In the genomic region with DNA sequence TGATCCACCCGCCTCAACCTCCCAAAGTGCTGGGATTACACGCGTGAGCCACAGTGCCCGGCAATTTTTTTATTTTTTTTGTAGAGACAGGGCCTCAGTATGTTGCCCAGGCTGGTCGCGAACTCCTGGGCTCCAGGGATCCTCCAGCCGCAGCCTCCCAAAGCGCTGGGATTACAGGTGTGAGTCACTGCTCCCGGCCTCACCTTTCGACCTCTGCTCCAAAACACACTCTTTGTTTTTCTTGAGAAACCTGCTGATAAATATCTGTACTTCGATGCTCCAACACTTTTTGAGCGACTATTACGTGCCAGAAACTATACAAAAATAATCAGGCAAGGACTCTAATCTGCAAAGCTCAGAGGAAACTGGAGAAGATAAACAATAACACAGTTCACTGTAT, we compare ENCODE assay signal across 8 cellular contexts. TPM values are rescaled to one million over a fixed set of nuclear protein-coding genes. Genes with fewer than 3 reads are reported as not detected.
DNase-seq lines count a peak whose midpoint lies in the region; TF ChIP-seq lines count a peak whose summit lies in the region.

No MANE protein-coding gene starts in this region.

- peak overlapping the region in 2 of 3 donors; percentile 70 to 99 for H3K4me3 ChIP-seq in liver (ENCODE audit: low read depth in 1 of 3, low read length in 3 of 3)
- peak overlapping the region in 3 of 4 donors; percentile 44 to 84 (median 75) for H3K4me3 ChIP-seq in tibial nerve

- TF ChIP-seq EP300 in tibial nerve (IDR thresholded peaks at IDR 0.05) = no peak

- peaks cover 10 to 38% (median 34%) of the 10 kb centered on the region in 4 donors for H3K4me1 ChIP-seq in liver (ENCODE audit: control insufficient read depth in 4 of 4, insufficient read depth in 4 of 4, low read length in 3 of 4)
- peaks cover 0 to 35% (median 9%) of the 10 kb centered on the region in 4 donors for H3K4me1 ChIP-seq in tibial nerve

- TF ChIP-seq RAD21 in liver (IDR thresholded peaks at IDR 0.05) = no peak

- no peaks in the 10 kb centered on the region for H3K27me3 ChIP-seq in liver (ENCODE audit: control insufficient read depth in 4 of 4, insufficient read depth in 4 of 4, low read length in 3 of 4)
- no peaks in the 10 kb centered on the region for H3K27me3 ChIP-seq in tibial nerve

- peak overlapping the region; percentile 90 to 96 for H3K9ac ChIP-seq in liver (ENCODE audit: low read depth in 1 of 2, low read length in 2 of 2)

- TF ChIP-seq POLR2A in tibial nerve (IDR thresholded peaks at IDR 0.05) = no peak

- TF ChIP-seq CTCF in liver (IDR thresholded peaks at IDR 0.05; ENCODE audit: low read depth, low read length, missing input control) = no peak
- no peak for TF ChIP-seq CTCF in tibial nerve (IDR thresholded peaks at IDR 0.05)

- WGBS in liver = 72% methylated on average over 13 of the region's 13 CpGs
- 89 to 93% methylated on average over 13 of the region's 13 CpGs for WGBS in tibial nerve, 2 donors

- CTCF ChIA-PET in activated naive CD4-positive, alpha-beta T cell treated with anti-CD3 and anti-CD28 coated beads, Interleukin-2, amount 10 ng/mL, durations not matched to agents 7 days and 5 days (lab: Charles Lee) = interaction anchor here (1.6 kb wide), 1 partner anchor 11 kb away, joined by 5 read pairs; a partner anchor contains a TSS

- H3K36me3 Mint-ChIP-seq in activated naive CD4-positive, alpha-beta T cell treated with anti-CD3 and anti-CD28 coated beads, Interleukin-2, amount 10 ng/mL, durations not matched to agents 7 days and 5 days = peaks cover 14% of the 10 kb centered on the region
- H3K36me3 Mint-ChIP-seq in activated naive CD8-positive, alpha-beta T cell = peaks cover 3% of the 10 kb centered on the region

- H3K27ac ChIP-seq in liver (ENCODE audit: low read depth in 1 of 2, low read length in 2 of 2) (no peak overlapping the region), tibial nerve (no peak overlapping the region)

- H3K4me3 Mint-ChIP-seq in activated naive CD4-positive, alpha-beta T cell treated with anti-CD3 and anti-CD28 coated beads, Interleukin-2, amount 10 ng/mL, durations not matched to agents 7 days and 5 days = peak overlapping the region; percentile 94
- peak overlapping the region; percentile 98 for H3K4me3 Mint-ChIP-seq in activated naive CD8-positive, alpha-beta T cell

- H3K36me3 ChIP-seq in liver (ENCODE audit: control insufficient read depth in 4 of 4, insufficient read depth in 3 of 4, low read depth in 1 of 4, low read length in 3 of 4) (peaks cover 5 to 12% (median 7%) of the 10 kb centered on the region in 4 donors), tibial nerve (peaks cover 0 to 40% (median 13%) of the 10 kb centered on the region in 3 donors)

- H3K9me3 Mint-ChIP-seq in activated naive CD4-positive, alpha-beta T cell treated with anti-CD3 and anti-CD28 coated beads, Interleukin-2, amount 10 ng/mL, durations not matched to agents 7 days and 5 days = no peaks in the 10 kb centered on the region
- no peaks in the 10 kb centered on the region for H3K9me3 Mint-ChIP-seq in activated naive CD8-positive, alpha-beta T cell (ENCODE audit: low read depth)

- peak overlapping the region; percentile 33 for H3K27ac Mint-ChIP-seq in activated naive CD4-positive, alpha-beta T cell treated with anti-CD3 and anti-CD28 coated beads, Interleukin-2, amount 10 ng/mL, durations not matched to agents 7 days and 5 days
- H3K27ac Mint-ChIP-seq in activated naive CD8-positive, alpha-beta T cell = peak overlapping the region; percentile 99

- no peaks in the 10 kb centered on the region for H3K27me3 Mint-ChIP-seq in activated naive CD4-positive, alpha-beta T cell treated with anti-CD3 and anti-CD28 coated beads, Interleukin-2, amount 10 ng/mL, durations not matched to agents 7 days and 5 days
- H3K27me3 Mint-ChIP-seq in activated naive CD8-positive, alpha-beta T cell = no peaks in the 10 kb centered on the region

- no peak for DNase-seq in activated naive CD4-positive, alpha-beta T cell treated with anti-CD3 and anti-CD28 coated beads, Interleukin-2, amount 10 ng/mL, durations not matched to agents 7 days and 5 days
- no peak for DNase-seq in activated naive CD4-positive, alpha-beta T cell treated with Interleukin-2 at 50 U/mL for 16 hours
- DNase-seq in tibial nerve (ENCODE audit: low spot score in 2 of 2) (no peak), retina (no peak), pons (ENCODE audit: low spot score) (no peak)
- DNase-seq in effector CD8-positive, alpha-beta T cell (lab: John Stamatoyannopoulos, UW) = no peak

- H3K9me3 ChIP-seq in liver (ENCODE audit: control insufficient read depth in 4 of 4, low read length in 3 of 4) = no peaks in the 10 kb centered on the region
- H3K9me3 ChIP-seq in tibial nerve = no peaks in the 10 kb centered on the region

- peaks cover 39% of the 10 kb centered on the region for H3K4me1 Mint-ChIP-seq in activated naive CD4-positive, alpha-beta T cell treated with anti-CD3 and anti-CD28 coated beads, Interleukin-2, amount 10 ng/mL, durations not matched to agents 7 days and 5 days
- H3K4me1 Mint-ChIP-seq in activated naive CD8-positive, alpha-beta T cell (ENCODE audit: low read depth) = peaks cover 31% of the 10 kb centered on the region

TF ChIP-seq in liver, 16 proteins besides CTCF, POLR2A, EP300 and RAD21:
- TF ChIP-seq, protein P1, sequence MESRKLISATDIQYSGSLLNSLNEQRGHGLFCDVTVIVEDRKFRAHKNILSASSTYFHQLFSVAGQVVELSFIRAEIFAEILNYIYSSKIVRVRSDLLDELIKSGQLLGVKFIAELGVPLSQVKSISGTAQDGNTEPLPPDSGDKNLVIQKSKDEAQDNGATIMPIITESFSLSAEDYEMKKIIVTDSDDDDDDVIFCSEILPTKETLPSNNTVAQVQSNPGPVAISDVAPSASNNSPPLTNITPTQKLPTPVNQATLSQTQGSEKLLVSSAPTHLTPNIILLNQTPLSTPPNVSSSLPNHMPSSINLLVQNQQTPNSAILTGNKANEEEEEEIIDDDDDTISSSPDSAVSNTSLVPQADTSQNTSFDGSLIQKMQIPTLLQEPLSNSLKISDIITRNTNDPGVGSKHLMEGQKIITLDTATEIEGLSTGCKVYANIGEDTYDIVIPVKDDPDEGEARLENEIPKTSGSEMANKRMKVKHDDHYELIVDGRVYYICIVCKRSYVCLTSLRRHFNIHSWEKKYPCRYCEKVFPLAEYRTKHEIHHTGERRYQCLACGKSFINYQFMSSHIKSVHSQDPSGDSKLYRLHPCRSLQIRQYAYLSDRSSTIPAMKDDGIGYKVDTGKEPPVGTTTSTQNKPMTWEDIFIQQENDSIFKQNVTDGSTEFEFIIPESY (IDR thresholded peaks at IDR 0.05) = no peak
- TF ChIP-seq FOXA1 (IDR thresholded peaks at IDR 0.05) = no peak
- TF ChIP-seq FOXA2 (IDR thresholded peaks at IDR 0.05) = no peak
- no peak for TF ChIP-seq GABPA (IDR thresholded peaks at IDR 0.05 in 1 of 2, conservative IDR thresholded peaks at IDR 0.05 in 1 of 2)
- no peak for TF ChIP-seq JUND (IDR thresholded peaks at IDR 0.05)
- TF ChIP-seq, protein P2, sequence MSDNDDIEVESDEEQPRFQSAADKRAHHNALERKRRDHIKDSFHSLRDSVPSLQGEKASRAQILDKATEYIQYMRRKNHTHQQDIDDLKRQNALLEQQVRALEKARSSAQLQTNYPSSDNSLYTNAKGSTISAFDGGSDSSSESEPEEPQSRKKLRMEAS (IDR thresholded peaks at IDR 0.05) = no peak
- no peak for TF ChIP-seq RXRA (IDR thresholded peaks at IDR 0.05)
- TF ChIP-seq HNF4G (IDR thresholded peaks at IDR 0.05) = no peak
- TF ChIP-seq, protein P3, sequence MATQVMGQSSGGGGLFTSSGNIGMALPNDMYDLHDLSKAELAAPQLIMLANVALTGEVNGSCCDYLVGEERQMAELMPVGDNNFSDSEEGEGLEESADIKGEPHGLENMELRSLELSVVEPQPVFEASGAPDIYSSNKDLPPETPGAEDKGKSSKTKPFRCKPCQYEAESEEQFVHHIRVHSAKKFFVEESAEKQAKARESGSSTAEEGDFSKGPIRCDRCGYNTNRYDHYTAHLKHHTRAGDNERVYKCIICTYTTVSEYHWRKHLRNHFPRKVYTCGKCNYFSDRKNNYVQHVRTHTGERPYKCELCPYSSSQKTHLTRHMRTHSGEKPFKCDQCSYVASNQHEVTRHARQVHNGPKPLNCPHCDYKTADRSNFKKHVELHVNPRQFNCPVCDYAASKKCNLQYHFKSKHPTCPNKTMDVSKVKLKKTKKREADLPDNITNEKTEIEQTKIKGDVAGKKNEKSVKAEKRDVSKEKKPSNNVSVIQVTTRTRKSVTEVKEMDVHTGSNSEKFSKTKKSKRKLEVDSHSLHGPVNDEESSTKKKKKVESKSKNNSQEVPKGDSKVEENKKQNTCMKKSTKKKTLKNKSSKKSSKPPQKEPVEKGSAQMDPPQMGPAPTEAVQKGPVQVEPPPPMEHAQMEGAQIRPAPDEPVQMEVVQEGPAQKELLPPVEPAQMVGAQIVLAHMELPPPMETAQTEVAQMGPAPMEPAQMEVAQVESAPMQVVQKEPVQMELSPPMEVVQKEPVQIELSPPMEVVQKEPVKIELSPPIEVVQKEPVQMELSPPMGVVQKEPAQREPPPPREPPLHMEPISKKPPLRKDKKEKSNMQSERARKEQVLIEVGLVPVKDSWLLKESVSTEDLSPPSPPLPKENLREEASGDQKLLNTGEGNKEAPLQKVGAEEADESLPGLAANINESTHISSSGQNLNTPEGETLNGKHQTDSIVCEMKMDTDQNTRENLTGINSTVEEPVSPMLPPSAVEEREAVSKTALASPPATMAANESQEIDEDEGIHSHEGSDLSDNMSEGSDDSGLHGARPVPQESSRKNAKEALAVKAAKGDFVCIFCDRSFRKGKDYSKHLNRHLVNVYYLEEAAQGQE (IDR thresholded peaks at IDR 0.05) = no peak
- TF ChIP-seq HNF4A (conservative IDR thresholded peaks at IDR 0.05) = no peak
- TF ChIP-seq, protein P4, sequence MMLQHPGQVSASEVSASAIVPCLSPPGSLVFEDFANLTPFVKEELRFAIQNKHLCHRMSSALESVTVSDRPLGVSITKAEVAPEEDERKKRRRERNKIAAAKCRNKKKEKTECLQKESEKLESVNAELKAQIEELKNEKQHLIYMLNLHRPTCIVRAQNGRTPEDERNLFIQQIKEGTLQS (IDR thresholded peaks at IDR 0.05) = no peak
- TF ChIP-seq EGR1 (IDR thresholded peaks at IDR 0.05; ENCODE audit: low read depth in 2 of 2) = no peak

RNA-seq across cellular contexts. Expression of a gene that starts 1.0 kb away (rescaled TPM):
- total RNA-seq in liver (10 to 100 TPM; 12.0 to 19.3 TPM), tibial nerve (10 to 100 TPM; 17.0 to 30.4 (median 27.0) TPM)
- 1 to 10 TPM; 4.4 to 6.2 TPM for polyA plus RNA-seq in liver

RNA-seq across cellular contexts. Expression of a gene that starts 11.2 kb away (rescaled TPM):
- total RNA-seq in liver (10 to 100 TPM; 19.2 to 30.3 TPM), tibial nerve (10 to 100 TPM; 39.3 to 50.4 (median 40.7) TPM)
- polyA plus RNA-seq in liver = 10 to 100 TPM in 1 of 2 donors, 1 to 10 TPM in 1; 7.5 to 10.8 TPM

RNA-seq across cellular contexts. Expression of a gene that starts 48.6 kb away (rescaled TPM):
- total RNA-seq in liver = 1 to 10 TPM; 7.9 to 8.4 TPM
- 1 to 10 TPM; 1.6 to 2.5 TPM for polyA plus RNA-seq in liver
- 10 to 100 TPM; 21.1 to 32.4 (median 30.4) TPM for total RNA-seq in tibial nerve
